Comparison of ENCODE assay signal across 17 cellular contexts in genomic region chr4:2662598-2662997, GRCh38.
A peak's percentile ranks its signal among the peaks of the same experiment; 100 is the strongest.
DNase-seq lines count a peak whose midpoint lies in the region; ATAC-seq and FAIRE-seq lines count a peak whose summit lies in the region.
"Had no signal": no experiment of that assay in that cellular context is flagged by ENCODE, and none has a peak within 500 bp of the region (broad histone marks: within the 10 kb centered on the region; RNA-seq: fewer than 3 reads in every experiment).

No MANE protein-coding gene starts in this region.

- no peaks in the 10 kb centered on the region for H3K4me1 ChIP-seq in SJCRH30
- H3K4me1 ChIP-seq: parathyroid adenoma had no signal

- H3K27me3 ChIP-seq in SJCRH30: no peaks in the 10 kb centered on the region

- H3K9me3 ChIP-seq in SJCRH30 (replicated peaks): no peaks in the 10 kb centered on the region

- H3K4me3 ChIP-seq in SJCRH30: no peak overlapping the region

- FAIRE-seq in RCC 7860 (lab: Jason Lieb, UNC): peak; percentile 68

- no peak for ATAC-seq in HG02981 (IDR thresholded peaks at IDR 0.05; ENCODE audit: unreplicated experiment)
- ATAC-seq in Right ventricle myocardium inferior: no peak
- ATAC-seq: activated T-cell treated with anti-CD3 and anti-CD28 coated beads, Interleukin-2, amount 50 U/mL, for 4 hours; left ventricle myocardium superior; stimulated activated naive CD8-positive, alpha-beta T cell treated with anti-CD3 and anti-CD28 coated beads, Interleukin-15, Interleukin-2, amounts not matched to agents 100 U/mL and 50 U/mL, for 24 hours had no signal

- DNase-seq in AML-193 (lab: John Stamatoyannopoulos, UW) (peak; percentile 11 to 12), RCC 7860 (ENCODE audit: low spot score) (peak; percentile 57), epithelial cell of prostate (ENCODE audit: low read depth, low spot score) (no peak), non-pigmented ciliary epithelial cell (ENCODE audit: low read depth) (peak; percentile 68), SJCRH30 (no peak), Right ventricle myocardium inferior (ENCODE audit: missing footprints) (no peak), T-helper 9 cell (no peak)
- DNase-seq: activated B cell treated with CpG ODN at 0.5 μM for 24 hours; activated T-cell treated with anti-CD3 and anti-CD28 coated beads, Interleukin-2, amount 50 U/mL, for 4 hours; erythroblast; left ventricle myocardium superior; NCI-H1436; NCI-H526 treated with DMSO at 0.1 percent for 48 hours; stimulated activated CD4-positive, alpha-beta T cell treated with anti-CD3 and anti-CD28 coated beads, Interleukin-1b, Interleukin-23, amount 100 ng/mL, for 48 hours; stimulated activated naive CD8-positive, alpha-beta T cell treated with anti-CD3 and anti-CD28 coated beads, Interleukin-15, Interleukin-2, amounts not matched to agents 100 U/mL and 50 U/mL, for 24 hours had no signal

- peaks cover 59% of the 10 kb centered on the region for H3K36me3 ChIP-seq in SJCRH30

- intact Hi-C loops in Right ventricle myocardium inferior (cut with DNase I): no loop called here

- H3K27ac ChIP-seq in epithelial cell of prostate (peak overlapping the region; percentile 52), SJCRH30 (no peak overlapping the region)
- H3K27ac ChIP-seq: parathyroid adenoma had no signal

Comparison
In these comparisons a context has a peak if more than half of its experiments do, and no peak if none do; other contexts are left out.
1. DNase-seq: peak in AML-193 (2 of 2), RCC 7860 (single experiment) and non-pigmented ciliary epithelial cell (single experiment); none in epithelial cell of prostate (single experiment), SJCRH30 (0 of 2), Right ventricle myocardium inferior (single experiment) and T-helper 9 cell (single experiment).